ENCODE assay signal across 14 cellular contexts in genomic region chr15:49809894-49810594, GRCh38.
A peak's percentile ranks its signal among the peaks of the same experiment; 100 is the strongest.
DNase-seq lines count a peak whose midpoint lies in the region; TF ChIP-seq lines count a peak whose summit lies in the region.
"Had no signal": no experiment of that assay in that cellular context is flagged by ENCODE, and none has a peak within 500 bp of the region (broad histone marks: within the 10 kb centered on the region; RNA-seq: fewer than 3 reads in every experiment).

No MANE protein-coding gene starts in this region.

- dilution Hi-C loops in mammary epithelial cell (cut with HindIII; ENCODE audit: low sequenced_read_pairs): no loop called here

- no peak overlapping the region for H3K4me2 ChIP-seq in mammary epithelial cell (ENCODE audit: insufficient read depth, low read depth, low read length)
- H3K4me2 ChIP-seq in hepatocyte: no peak overlapping the region
- H3K4me2 ChIP-seq: BLaER1 had no signal

- H2AFZ ChIP-seq in mammary epithelial cell (ENCODE audit: low read depth, low read length): no peak overlapping the region
- no peak overlapping the region for H2AFZ ChIP-seq in hepatocyte

- no peak overlapping the region for H3K27ac Mint-ChIP-seq in MCF 10A (ENCODE audit: low read depth, unreplicated experiment)
- H3K27ac Mint-ChIP-seq: H9 had no signal

- H3K4me3 Mint-ChIP-seq in MCF 10A (ENCODE audit: unreplicated experiment): no peak overlapping the region
- H3K4me3 Mint-ChIP-seq: H9 had no signal

- TF ChIP-seq CTCF in MCF 10A (IDR thresholded peaks at IDR 0.05; ENCODE audit: unreplicated experiment) (no peak), mammary epithelial cell (conservative IDR thresholded peaks at IDR 0.05 in 1 of 2, IDR thresholded peaks at IDR 0.05 in 1 of 2; ENCODE audit: extremely low read depth in 1 of 2, insufficient read depth in 1 of 2, low read depth in 1 of 2, low read length in 2 of 2) (no peak), breast epithelium (IDR thresholded peaks at IDR 0.05) (no peak), hepatocyte (IDR thresholded peaks at IDR 0.05; ENCODE audit: poor library complexity) (no peak), uterus (IDR thresholded peaks at IDR 0.05) (no peak), ascending aorta (IDR thresholded peaks at IDR 0.05) (no peak)

- no peaks in the 10 kb centered on the region for H3K79me2 ChIP-seq in mammary epithelial cell (ENCODE audit: insufficient read depth, low read length)
- no peaks in the 10 kb centered on the region for H3K79me2 ChIP-seq in hepatocyte

- no peaks in the 10 kb centered on the region for H3K27me3 Mint-ChIP-seq in MCF 10A (ENCODE audit: insufficient read depth, unreplicated experiment)

- H3K36me3 ChIP-seq in mammary epithelial cell (ENCODE audit: insufficient read depth, low read length) (no peaks in the 10 kb centered on the region), breast epithelium (no peaks in the 10 kb centered on the region), hepatocyte (replicated peaks; ENCODE audit: insufficient read depth, low read depth) (no peaks in the 10 kb centered on the region), uterus (no peaks in the 10 kb centered on the region), ascending aorta (no peaks in the 10 kb centered on the region)
- H3K36me3 ChIP-seq: BLaER1, SJSA1 had no signal

- no peaks in the 10 kb centered on the region for H3K9me3 Mint-ChIP-seq in MCF 10A (ENCODE audit: unreplicated experiment)

- H3K4me1 Mint-ChIP-seq in MCF 10A (ENCODE audit: insufficient read depth, unreplicated experiment): no peaks in the 10 kb centered on the region
- H3K4me1 Mint-ChIP-seq: H9 had no signal

- POLR2A ChIA-PET in MCF 10A (lab: Yijun Ruan, JAX): interaction anchor here (0.7 to 1.3 kb wide), 3 partner anchors 47 to 846 kb away, joined by 3 read pairs; partner anchors contain the start of gene SHC4

- no peaks in the 10 kb centered on the region for H3K36me3 Mint-ChIP-seq in MCF 10A (ENCODE audit: insufficient read depth, unreplicated experiment)

- peaks cover 2% of the 10 kb centered on the region for H3K27me3 ChIP-seq in mammary epithelial cell (ENCODE audit: insufficient read depth, low read length)
- no peaks in the 10 kb centered on the region for H3K27me3 ChIP-seq in breast epithelium
- H3K27me3 ChIP-seq in hepatocyte: no peaks in the 10 kb centered on the region
- H3K27me3 ChIP-seq in uterus: no peaks in the 10 kb centered on the region
- no peaks in the 10 kb centered on the region for H3K27me3 ChIP-seq in ascending aorta
- H3K27me3 ChIP-seq: BLaER1, SJSA1 had no signal

- CTCF ChIA-PET in MCF 10A (lab: Yijun Ruan, JAX) (interaction anchor here (0.6 to 1.2 kb wide), 5 partner anchors 92 to 402 kb away, joined by 3 read pairs; partner anchors contain the start of gene FGF7), mammary epithelial cell (lab: Charles Lee; ENCODE audit: low non-redundant PET) (no interaction called here)

- no peak overlapping the region for H3K4me3 ChIP-seq in mammary epithelial cell (replicated peaks in 1 of 3; ENCODE audit: insufficient read depth in 1 of 3, low read depth in 2 of 3, low read length in 3 of 3)
- H3K4me3 ChIP-seq in breast epithelium: no peak overlapping the region
- no peak overlapping the region for H3K4me3 ChIP-seq in hepatocyte
- no peak overlapping the region for H3K4me3 ChIP-seq in uterus
- no peak overlapping the region for H3K4me3 ChIP-seq in ascending aorta
- H3K4me3 ChIP-seq: BLaER1, SJSA1 had no signal

- intact Hi-C loops in MCF 10A (cut with micrococcal nuclease) (no loop called here), mammary epithelial cell (cut with micrococcal nuclease) (no loop called here), breast epithelium (cut with DNase I; ENCODE audit: low total_unique reads) (loop anchor here (5.0 kb wide), 1 partner anchor 93 kb away; no protein-coding TSS in a partner anchor), uterus (cut with DNase I; ENCODE audit: low total_unique reads) (no loop called here), ascending aorta (cut with DNase I) (no loop called here)

- in situ Hi-C loops in mammary epithelial cell (cut with MboI; ENCODE audit: low sequenced_read_pairs in 2 of 2): no loop called here

- TF ChIP-seq POLR2A in breast epithelium (IDR thresholded peaks at IDR 0.05): no peak
- no peak for TF ChIP-seq POLR2A in uterus (IDR thresholded peaks at IDR 0.05)

- DNase-seq in MCF 10A (ENCODE audit: unreplicated experiment) (peak; percentile 11), mammary epithelial cell (no peak), breast epithelium (ENCODE audit: low spot score in 2 of 2) (no peak), hepatocyte (ENCODE audit: low spot score) (no peak), uterus (no peak), SHP77 treated with DMSO at 0.1 percent for 48 hours (lab: John Stamatoyannopoulos, UW) (no peak), ascending aorta (ENCODE audit: low spot score in 2 of 2) (no peak), H4 (ENCODE audit: low spot score) (no peak)
- DNase-seq: H9, NCI-H1436 treated with DMSO at 0.1 percent for 48 hours, NCI-H2081 had no signal

- H3K9me2 ChIP-seq in hepatocyte (replicated peaks; ENCODE audit: insufficient read depth): no peaks in the 10 kb centered on the region

- BruUV-seq in MCF 10A (replicated peaks; lab: Mats Ljungman, UMichigan) (no TSS peak), mammary epithelial cell (replicated peaks; lab: Mats Ljungman, UMichigan) (no TSS peak)

- H3K4me1 ChIP-seq in mammary epithelial cell (ENCODE audit: insufficient read depth, low read length): no peaks in the 10 kb centered on the region
- H3K4me1 ChIP-seq in breast epithelium: no peaks in the 10 kb centered on the region
- peaks cover 4% of the 10 kb centered on the region for H3K4me1 ChIP-seq in hepatocyte (ENCODE audit: insufficient read depth)
- peaks cover 0 to 15% of the 10 kb centered on the region in 2 donors for H3K4me1 ChIP-seq in uterus
- H3K4me1 ChIP-seq in ascending aorta: peaks cover 0 to 5% of the 10 kb centered on the region in 2 donors
- H3K4me1 ChIP-seq: BLaER1, SJSA1 had no signal

- H3K27ac ChIP-seq in mammary epithelial cell (ENCODE audit: insufficient read depth, low read depth, low read length) (no peak overlapping the region), breast epithelium (peak overlapping the region; percentile 0 to 69), hepatocyte (peak overlapping the region; percentile 6), uterus (peak overlapping the region; percentile 74 to 80), ascending aorta (peak overlapping the region in 1 of 2 donors; percentile 23)
- H3K27ac ChIP-seq: 22Rv1, BLaER1, SJSA1 had no signal

- WGBS in mammary epithelial cell (ENCODE audit: low coverage, missing lambda C conversion rate): 48% methylated on average over 2 of the region's 2 CpGs
- 90% methylated on average over 2 of the region's 2 CpGs for WGBS in hepatocyte (ENCODE audit: low lambda C conversion rate, missing lambda C conversion rate)

- H4K20me1 ChIP-seq in mammary epithelial cell (ENCODE audit: insufficient read depth, low read length): no peaks in the 10 kb centered on the region
- no peaks in the 10 kb centered on the region for H4K20me1 ChIP-seq in hepatocyte (ENCODE audit: insufficient read depth, poor library complexity, severe bottlenecking)
- H4K20me1 ChIP-seq: BLaER1 had no signal

- H3K9me3 ChIP-seq in mammary epithelial cell (replicated peaks; ENCODE audit: insufficient read depth, low read length) (no peaks in the 10 kb centered on the region), breast epithelium (peaks cover 0 to 5% of the 10 kb centered on the region in 2 donors), hepatocyte (ENCODE audit: low read depth) (no peaks in the 10 kb centered on the region), uterus (no peaks in the 10 kb centered on the region), ascending aorta (no peaks in the 10 kb centered on the region)
- H3K9me3 ChIP-seq: BLaER1, SJSA1 had no signal

- no peak overlapping the region for H3K9ac ChIP-seq in mammary epithelial cell (ENCODE audit: insufficient read depth, low read length)
- H3K9ac ChIP-seq: BLaER1 had no signal
